ENCODE assay signal across 20 cellular contexts in genomic region chr20:33348136-33348937, GRCh38. TPM values are rescaled to one million over a fixed set of nuclear protein-coding genes. Genes with fewer than 3 reads are reported as not detected.
DNase-seq lines count a peak whose midpoint lies in the region; ATAC-seq and TF ChIP-seq lines count a peak whose summit lies in the region.
"Had no signal": no experiment of that assay in that cellular context is flagged by ENCODE, and none has a peak within 500 bp of the region (broad histone marks: within the 10 kb centered on the region; RNA-seq: fewer than 3 reads in every experiment).

No MANE protein-coding gene starts in this region.

- no peak overlapping the region for H2BK15ac ChIP-seq in neuronal stem cell (ENCODE audit: low read length)

- H3K4me3 ChIP-seq in neuronal stem cell (ENCODE audit: low read length in 2 of 2): no peak overlapping the region
- H3K4me3 ChIP-seq: A549, PC-9 had no signal

- POLR2A ChIA-PET in WTC11 (lab: Charles Lee): interaction anchor here (0.6 to 0.7 kb wide), 2 partner anchors 20 to 764 kb away, joined by 3 read pairs; partner anchors contain the start of gene EIF2S2

- no peak overlapping the region for H3K18ac ChIP-seq in neuronal stem cell (ENCODE audit: low read length)

- no peak overlapping the region for H3K9ac ChIP-seq in neuronal stem cell (ENCODE audit: low read depth, low read length, poor library complexity)

- peaks cover 2 to 8% of the 10 kb centered on the region in 2 donors for H3K36me3 ChIP-seq in neuronal stem cell (replicated peaks in 1 of 2; ENCODE audit: control insufficient read depth in 2 of 2, insufficient read depth in 2 of 2, low read length in 2 of 2)

- H3K4ac ChIP-seq in neuronal stem cell (ENCODE audit: low read length): no peak overlapping the region

- H3K23ac ChIP-seq in neuronal stem cell (ENCODE audit: low read depth, low read length, poor library complexity): no peak overlapping the region

- CTCF ChIA-PET in WTC11 (lab: Charles Lee): interaction anchor here (1.1 kb wide), 1 partner anchor 86 kb away, joined by 5 read pairs; no protein-coding TSS in a partner anchor

- peaks cover 10% of the 10 kb centered on the region for H3K36me3 Mint-ChIP-seq in WTC11

- H3K4me1 ChIP-seq in neuronal stem cell (ENCODE audit: control insufficient read depth in 2 of 2, insufficient read depth in 1 of 2, low read depth in 1 of 2, low read length in 2 of 2): peaks cover 0 to 5% of the 10 kb centered on the region in 2 donors
- H3K4me1 ChIP-seq: A549 had no signal

- H2BK120ac ChIP-seq in neuronal stem cell (ENCODE audit: low read depth, low read length): no peak overlapping the region

- H3K27ac ChIP-seq in neuronal stem cell (replicated peaks; ENCODE audit: low read length) (no peak overlapping the region), substantia nigra (ENCODE audit: low read depth, low read length, poor library complexity, severe bottlenecking) (no peak overlapping the region)
- H3K27ac ChIP-seq: A549, HL-60, PC-9, RWPE1 had no signal

- no peak overlapping the region for H3K4me3 Mint-ChIP-seq in WTC11
- H3K4me3 Mint-ChIP-seq: CD4-positive, alpha-beta memory T cell had no signal

- in situ Hi-C loops in G401 (cut with HindIII; ENCODE audit: low sequenced_read_pairs): no loop called here

- H3K9me3 Mint-ChIP-seq in WTC11: no peaks in the 10 kb centered on the region

- TF ChIP-seq CTCF in WTC11 (IDR thresholded peaks at IDR 0.05): no peak

- ATAC-seq in WTC11: peak; percentile 43
- ATAC-seq: A549 had no signal

- no peaks in the 10 kb centered on the region for H3K9me3 ChIP-seq in neuronal stem cell (replicated peaks in 1 of 2; ENCODE audit: control insufficient read depth in 2 of 2, insufficient read depth in 1 of 2, low read depth in 1 of 2, low read length in 2 of 2)
- H3K9me3 ChIP-seq: A549 had no signal

- peaks cover 28% of the 10 kb centered on the region for H3K4me1 Mint-ChIP-seq in WTC11

- H3K27me3 ChIP-seq in neuronal stem cell (ENCODE audit: control insufficient read depth in 3 of 3, insufficient read depth in 3 of 3, low read depth in 1 of 3, low read length in 3 of 3): no peaks in the 10 kb centered on the region

- H2AFZ ChIP-seq in neuronal stem cell (ENCODE audit: low read length): no peak overlapping the region
- H2AFZ ChIP-seq: PC-9 had no signal

- no peak overlapping the region for H3K14ac ChIP-seq in neuronal stem cell (ENCODE audit: low read length)

- H3K4me2 ChIP-seq in neuronal stem cell (ENCODE audit: insufficient read depth, low read length, poor library complexity, severe bottlenecking): no peak overlapping the region
- H3K4me2 ChIP-seq: A549, PC-9 had no signal

- H2BK5ac ChIP-seq in neuronal stem cell (ENCODE audit: low read length): no peak overlapping the region

- H4K91ac ChIP-seq in neuronal stem cell (ENCODE audit: low read depth, low read length, poor library complexity): no peak overlapping the region

- no peak overlapping the region for H2BK12ac ChIP-seq in neuronal stem cell (ENCODE audit: low read length)

- H3K79me1 ChIP-seq in neuronal stem cell (ENCODE audit: low read depth, low read length): no peaks in the 10 kb centered on the region

- no peak overlapping the region for H4K8ac ChIP-seq in neuronal stem cell (ENCODE audit: low read depth, low read length)

- peak overlapping the region; percentile 5 for H2AK5ac ChIP-seq in neuronal stem cell (ENCODE audit: low read depth, low read length)

- H3K27ac Mint-ChIP-seq in WTC11: 0 out of 2 replicates have a peak overlapping the region, but pooled peaks have one; percentile 41

- H3K27me3 Mint-ChIP-seq in WTC11 (ENCODE audit: low read depth): no peaks in the 10 kb centered on the region
- H3K27me3 Mint-ChIP-seq: CD4-positive, alpha-beta memory T cell had no signal

- no CpG with 5 or more reads among the region's 11 CpGs for WGBS in neuronal stem cell (ENCODE audit: extremely low coverage in 2 of 2, insufficient read length in 2 of 2, insufficient replicate concordance in 1 of 2), 2 donors

- DNase-seq in G401 (ENCODE audit: low spot score) (peak; percentile 16), WTC11 (ENCODE audit: low spot score) (no peak), iPS DF 19.7 (ENCODE audit: low read depth, low spot score) (peak; percentile 9), neuronal stem cell (ENCODE audit: low spot score) (no peak), NCI-H1048 (lab: John Stamatoyannopoulos, UW) (no peak), substantia nigra (lab: John Stamatoyannopoulos, UW) (no peak), H4 (ENCODE audit: low spot score) (no peak)
- DNase-seq: CD4-positive, alpha-beta memory T cell; DMS53; EL; HCEC 1CT; IMR-90; NCI-H1436; NCI-H1930; NCI-H345; NCI-H526; PC-9 had no signal

TF ChIP-seq in WTC11, 78 proteins besides CTCF, POLR2A, EP300 and RAD21:
- TF ChIP-seq, protein P1, sequence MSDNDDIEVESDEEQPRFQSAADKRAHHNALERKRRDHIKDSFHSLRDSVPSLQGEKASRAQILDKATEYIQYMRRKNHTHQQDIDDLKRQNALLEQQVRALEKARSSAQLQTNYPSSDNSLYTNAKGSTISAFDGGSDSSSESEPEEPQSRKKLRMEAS (CRISPR knock-in tag; IDR thresholded peaks at IDR 0.05): 0 out of 2 replicates have a peak, but pooled peaks have one; percentile 24
- TF ChIP-seq SP1 (CRISPR knock-in tag; conservative IDR thresholded peaks at IDR 0.05): no peak
- peak; percentile 43 for TF ChIP-seq ETV6 (CRISPR knock-in tag; IDR thresholded peaks at IDR 0.05)
- no peak for TF ChIP-seq NR3C1 (CRISPR knock-in tag; conservative IDR thresholded peaks at IDR 0.05; ENCODE audit: low read depth)
- TF ChIP-seq NFE2L1 (CRISPR knock-in tag; IDR thresholded peaks at IDR 0.05): no peak
- TF ChIP-seq OVOL2 (CRISPR knock-in tag; IDR thresholded peaks at IDR 0.05; ENCODE audit: borderline replicate concordance): no peak
- no peak for TF ChIP-seq MYBL2 (CRISPR knock-in tag; IDR thresholded peaks at IDR 0.05)
- TF ChIP-seq ZNF121 (CRISPR knock-in tag; IDR thresholded peaks at IDR 0.05): 0 out of 2 replicates have a peak, but pooled peaks have one; percentile 38
TF ChIP-seq in WTC11: peak in this region for 3.

RNA-seq across cellular contexts. Expression of gene CDK5RAP1, which starts 53.0 kb away (rescaled TPM):
- 41.6 and 65.5 TPM in 2 replicates for total RNA-seq in G401 (2014; rRNA removed; shearing (Covaris generic))
- 47.6 to 56.3 TPM (median 52.8 TPM) in 3 replicates for total RNA-seq in WTC11 (2021)
- polyA plus RNA-seq in neuronal stem cell (2013, experiment 1 of 2): 19.0 TPM
- 19.7 TPM for polyA plus RNA-seq in neuronal stem cell (2013, experiment 2 of 2)
- total RNA-seq in H4 (2014; rRNA removed; shearing (Covaris generic)): 25.5 and 29.4 TPM in 2 replicates

Comparison
In these comparisons a context has a peak if more than half of its experiments do, and no peak if none do; other contexts are left out.
1. DNase-seq: peak in G401 (single experiment) and iPS DF 19.7 (single experiment); none in WTC11 (single experiment), neuronal stem cell (single experiment), NCI-H1048 (single experiment), substantia nigra (0 of 49) and H4 (single experiment).